Comparison of ENCODE assay signal across 8 cellular contexts in the genomic region with DNA sequence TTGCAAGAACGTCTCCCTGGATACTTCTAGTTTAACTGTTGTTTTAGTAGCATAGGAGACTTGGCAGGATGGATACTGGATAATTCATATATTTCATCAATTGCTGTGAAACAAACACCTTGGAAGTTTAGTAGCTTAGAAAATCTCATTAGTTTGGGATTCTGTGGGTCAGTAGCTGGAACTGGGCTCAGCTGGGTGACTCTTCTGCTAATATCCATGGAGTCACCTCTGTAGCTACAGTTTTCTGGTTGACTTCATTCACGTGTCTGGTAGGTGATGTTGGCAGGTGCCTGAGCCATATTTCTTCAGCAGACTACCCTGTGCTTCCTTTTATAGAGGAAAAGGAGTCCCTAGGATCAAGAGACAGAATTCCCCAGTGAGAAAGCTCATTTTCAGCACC.
"Had no signal": no experiment of that assay in that cellular context is flagged by ENCODE, and none has a peak within 500 bp of the region (broad histone marks: within the 10 kb centered on the region; RNA-seq: fewer than 3 reads in every experiment).

No MANE protein-coding gene starts in this region.

- H3K27ac Mint-ChIP-seq: IgD-negative memory B cell had no signal

- ATAC-seq: K562 had no signal

- FAIRE-seq: HTR-8/SVneo, K562 had no signal

- H3K27ac ChIP-seq: HL-60, KMS-11 had no signal

- H3K4me3 ChIP-seq: K562 had no signal

- H3K36me3 Mint-ChIP-seq: IgD-negative memory B cell had no signal

- H3K4me3 Mint-ChIP-seq: IgD-negative memory B cell had no signal

- DNase-seq: IMR-90, KBM-7, KG1 had no signal

- H3K4me1 Mint-ChIP-seq: IgD-negative memory B cell had no signal

- H3K4me2 ChIP-seq: KMS-11 had no signal

- H3K9ac ChIP-seq: KMS-11 had no signal
